Comparison of ENCODE assay signal across 25 cellular contexts in genomic region chr2:225494100-225494459, GRCh38.
DNase-seq lines count a peak whose midpoint lies in the region; ATAC-seq and TF ChIP-seq lines count a peak whose summit lies in the region.
"Had no signal": no experiment of that assay in that cellular context is flagged by ENCODE, and none has a peak within 500 bp of the region (broad histone marks: within the 10 kb centered on the region; RNA-seq: fewer than 3 reads in every experiment).

No MANE protein-coding gene starts in this region.

- peak; percentile 71 to 92 (median 86) for ATAC-seq in psoas muscle
- ATAC-seq in CD4-positive, alpha-beta T cell (ENCODE audit: poor library complexity): no peak

- TF ChIP-seq CTCF in epithelial cell of esophagus (IDR thresholded peaks at IDR 0.05; ENCODE audit: insufficient read depth, low read depth, low read length, missing control alignments): no peak
- TF ChIP-seq CTCF in psoas muscle (IDR thresholded peaks at IDR 0.05): no peak
- TF ChIP-seq CTCF in CD4-positive, alpha-beta T cell (IDR thresholded peaks at IDR 0.05): no peak

- H3K9me3 Mint-ChIP-seq in CD4-positive, alpha-beta T cell: no peaks in the 10 kb centered on the region
- H3K9me3 Mint-ChIP-seq: dendritic cell treated with granulocyte-macrophage colony-stimulating factor and Interleukin-4, amounts not matched to agents 40 ng/mL and 50 ng/mL, for 4 days had no signal

- POLR2A ChIA-PET in CD4-positive, alpha-beta T cell (lab: Charles Lee): no interaction called here

- no peaks in the 10 kb centered on the region for H3K27me3 ChIP-seq in psoas muscle (ENCODE audit: insufficient read depth in 3 of 3, low read length in 2 of 3)
- H3K27me3 ChIP-seq in CD4-positive, alpha-beta T cell (ENCODE audit: control insufficient read depth, insufficient read depth, low read length): no peaks in the 10 kb centered on the region
- H3K27me3 ChIP-seq: neutrophil, SJSA1, testis had no signal

- H3K4me3 ChIP-seq in epithelial cell of esophagus (ENCODE audit: low read length) (no peak overlapping the region), psoas muscle (no peak overlapping the region)
- H3K4me3 ChIP-seq: prostate gland, SJSA1, skin epidermis, testis had no signal

- H3K4me1 Mint-ChIP-seq in CD4-positive, alpha-beta T cell (ENCODE audit: low read depth): no peaks in the 10 kb centered on the region
- H3K4me1 Mint-ChIP-seq: CD4-positive, CD25-positive, alpha-beta regulatory T cell had no signal

- peak overlapping the region; percentile 61 for H3K27ac ChIP-seq in psoas muscle
- no peak overlapping the region for H3K27ac ChIP-seq in CD4-positive, alpha-beta T cell (ENCODE audit: low read depth, low read length)
- H3K27ac ChIP-seq: neutrophil, prostate gland, SJSA1, skin epidermis, testis had no signal

- H3K36me3 ChIP-seq in psoas muscle (ENCODE audit: insufficient read depth in 1 of 2, low read depth in 1 of 2): no peaks in the 10 kb centered on the region
- H3K36me3 ChIP-seq: neutrophil, prostate gland, SJSA1 had no signal

- intact Hi-C loops in psoas muscle (cut with DNase I): no loop called here
- intact Hi-C loops in CD4-positive, alpha-beta T cell (cut with DNase I, micrococcal nuclease): no loop called here

- DNase-seq in ELR (ENCODE audit: low read depth) (peak; percentile 27), M059J (ENCODE audit: low read depth) (peak; percentile 98), epithelial cell of esophagus (ENCODE audit: low read depth) (peak; percentile 40), psoas muscle (no peak), iPS-NIHi7 (ENCODE audit: extremely low spot score) (no peak), RPMI8226 (no peak), GM19240 (ENCODE audit: insufficient read length, low spot score) (no peak)
- DNase-seq in CD4-positive, alpha-beta T cell: no peak
- DNase-seq: activated CD4-positive, CD25-positive, alpha-beta regulatory T cell treated with anti-CD3 and anti-CD28 coated beads, Interleukin-2, amount 50 U/mL, for 72 hours; activated T-cell treated with anti-CD3 and anti-CD28 coated beads, Interleukin-2, amount 50 U/mL, for 1 hour; CD4-positive, CD25-positive, alpha-beta regulatory T cell; central memory CD4-positive, alpha-beta T cell; DMS 273 treated with DMSO at 0.1 percent for 48 hours; GDM1; glutamatergic neuron; KBM-7; NCI-H146; NCI-H524 treated with DMSO at 0.1 percent for 48 hours; stimulated activated CD4-positive, alpha-beta T cell treated with anti-CD3 and anti-CD28 coated beads, Interleukin-1b, Interleukin-23, amount 100 ng/mL, for 48 hours; testis had no signal

- H3K4me3 Mint-ChIP-seq in CD4-positive, alpha-beta T cell: no peak overlapping the region
- H3K4me3 Mint-ChIP-seq: CD4-positive, CD25-positive, alpha-beta regulatory T cell; dendritic cell treated with granulocyte-macrophage colony-stimulating factor and Interleukin-4, amounts not matched to agents 40 ng/mL and 50 ng/mL, for 4 days had no signal

- no peaks in the 10 kb centered on the region for H3K4me1 ChIP-seq in psoas muscle
- H3K4me1 ChIP-seq: prostate gland, SJSA1, testis had no signal

- peaks cover 11% of the 10 kb centered on the region for H3K27me3 Mint-ChIP-seq in CD4-positive, alpha-beta T cell
- H3K27me3 Mint-ChIP-seq: dendritic cell treated with granulocyte-macrophage colony-stimulating factor and Interleukin-4, amounts not matched to agents 40 ng/mL and 50 ng/mL, for 4 days had no signal

- no peaks in the 10 kb centered on the region for H3K9me3 ChIP-seq in psoas muscle
- no peaks in the 10 kb centered on the region for H3K9me3 ChIP-seq in CD4-positive, alpha-beta T cell (ENCODE audit: control insufficient read depth, low read length)
- H3K9me3 ChIP-seq: neutrophil, prostate gland, SJSA1, testis had no signal

- no peaks in the 10 kb centered on the region for H3K36me3 Mint-ChIP-seq in CD4-positive, alpha-beta T cell (ENCODE audit: low read depth)
- H3K36me3 Mint-ChIP-seq: CD4-positive, CD25-positive, alpha-beta regulatory T cell had no signal

- no peak overlapping the region for H3K27ac Mint-ChIP-seq in CD4-positive, alpha-beta T cell
- H3K27ac Mint-ChIP-seq: CD4-positive, CD25-positive, alpha-beta regulatory T cell; dendritic cell treated with granulocyte-macrophage colony-stimulating factor and Interleukin-4, amounts not matched to agents 40 ng/mL and 50 ng/mL, for 4 days had no signal

- CTCF ChIA-PET in CD4-positive, alpha-beta T cell (lab: Charles Lee): interaction anchor here (0.6 kb wide), 1 partner anchor 487 kb away, joined by 3 read pairs; no protein-coding TSS in a partner anchor

Comparison
In these comparisons a context has a peak if more than half of its experiments do, and no peak if none do; other contexts are left out.
1. DNase-seq: peak in ELR (single experiment), M059J (single experiment) and epithelial cell of esophagus (single experiment); none in psoas muscle (0 of 2), iPS-NIHi7 (single experiment), CD4-positive, alpha-beta T cell (0 of 10), RPMI8226 (single experiment) and GM19240 (single experiment).